Comparison of ENCODE assay signal across 14 cellular contexts in genomic region chr16:19753815-19754643, GRCh38. TPM values are rescaled to one million over a fixed set of nuclear protein-coding genes. Genes with fewer than 3 reads are reported as not detected.
DNase-seq lines count a peak whose midpoint lies in the region; ATAC-seq and TF ChIP-seq lines count a peak whose summit lies in the region.
"Had no signal": no experiment of that assay in that cellular context is flagged by ENCODE, and none has a peak within 500 bp of the region (broad histone marks: within the 10 kb centered on the region; RNA-seq: fewer than 3 reads in every experiment).

No MANE protein-coding gene starts in this region.

- peaks cover 62% of the 10 kb centered on the region for H3K4me1 Mint-ChIP-seq in nephron

- peak overlapping the region; percentile 30 to 64 (median 42) for H3K27ac Mint-ChIP-seq in nephron
- H3K27ac Mint-ChIP-seq: activated T-cell treated with anti-CD3 and anti-CD28 coated beads, Interleukin-2, amount 50 U/mL, for 24 hours had no signal

- H3K27ac ChIP-seq in SJSA1 = peak overlapping the region; percentile 83

- no peaks in the 10 kb centered on the region for H3K36me3 ChIP-seq in SJSA1
- H3K36me3 ChIP-seq: breast epithelium had no signal

- TF ChIP-seq CTCF in AG09309 (IDR thresholded peaks at IDR 0.05; ENCODE audit: control insufficient read depth, insufficient read depth, low read depth, low read length, missing control alignments) (no peak), nephron (IDR thresholded peaks at IDR 0.05; ENCODE audit: unreplicated experiment in 3 of 3) (no peak)

- H3K9me3 ChIP-seq in SJSA1 (replicated peaks) = no peaks in the 10 kb centered on the region
- H3K9me3 ChIP-seq: breast epithelium, testis had no signal

- DNase-seq in AG09309 (ENCODE audit: low read depth) = peak; percentile 35
- DNase-seq in SJSA1 (ENCODE audit: low read depth in 1 of 2, low spot score in 2 of 2) = peak in 1 of 2 experiments; percentile 86
- peak; percentile 48 for DNase-seq in fibroblast of peridontal ligament (ENCODE audit: extremely low read depth)
- DNase-seq in activated naive CD4-positive, alpha-beta T cell (lab: John Stamatoyannopoulos, UW) = no peak
- no peak for DNase-seq in NCI-H2196 (lab: John Stamatoyannopoulos, UW; ENCODE audit: unreplicated experiment)
- DNase-seq: activated T-cell treated with anti-CD3 and anti-CD28 coated beads, Interleukin-2, amount 50 U/mL, for 24 hours; foreskin fibroblast; NCI-H510A treated with DMSO at 0.1 percent for 48 hours; posterior cingulate gyrus; testis had no signal

- no peaks in the 10 kb centered on the region for H3K27me3 ChIP-seq in SJSA1 (replicated peaks)
- H3K27me3 ChIP-seq: breast epithelium, testis had no signal

- H3K4me3 ChIP-seq in AG09309 (ENCODE audit: control insufficient read depth, low read depth, low read length) (no peak overlapping the region), SJSA1 (no peak overlapping the region)
- H3K4me3 ChIP-seq: breast epithelium, testis had no signal

- no peak overlapping the region for H3K4me3 Mint-ChIP-seq in nephron
- H3K4me3 Mint-ChIP-seq: activated T-cell treated with anti-CD3 and anti-CD28 coated beads, Interleukin-2, amount 50 U/mL, for 24 hours had no signal

- no peak for ATAC-seq in GM18502 (IDR thresholded peaks at IDR 0.05; ENCODE audit: poor library complexity, unreplicated experiment)
- ATAC-seq in GM19395 (IDR thresholded peaks at IDR 0.05; ENCODE audit: unreplicated experiment) = no peak

- H3K27me3 Mint-ChIP-seq in nephron (ENCODE audit: low read depth) = peaks cover 9% of the 10 kb centered on the region
- H3K27me3 Mint-ChIP-seq: activated T-cell treated with anti-CD3 and anti-CD28 coated beads, Interleukin-2, amount 50 U/mL, for 24 hours had no signal

- H3K4me1 ChIP-seq in SJSA1 (replicated peaks) = peaks cover 56% of the 10 kb centered on the region

- no peaks in the 10 kb centered on the region for H3K9me3 Mint-ChIP-seq in nephron
- H3K9me3 Mint-ChIP-seq: activated T-cell treated with anti-CD3 and anti-CD28 coated beads, Interleukin-2, amount 50 U/mL, for 24 hours had no signal

- no peaks in the 10 kb centered on the region for H3K36me3 Mint-ChIP-seq in nephron (ENCODE audit: low read depth)

RNA-seq across cellular contexts. Expression of gene IQCK, which starts 36.0 kb away (rescaled TPM):
- 1.8 and 10.5 TPM in 2 replicates for total RNA-seq in SJSA1 (2014; rRNA removed; shearing (Covaris generic))

RNA-seq across cellular contexts. Expression of gene KNOP1, which starts 36.0 kb away (rescaled TPM):
- 23.1 and 46.2 TPM in 2 replicates for total RNA-seq in SJSA1 (2014; rRNA removed; shearing (Covaris generic))

Comparison
In these comparisons a context has a peak if more than half of its experiments do, and no peak if none do; other contexts are left out.
1. DNase-seq: peak in AG09309 (single experiment) and fibroblast of peridontal ligament (single experiment); none in activated naive CD4-positive, alpha-beta T cell (0 of 4) and NCI-H2196 (single experiment).